7 cellular contexts compared by ENCODE assay signal in the genomic region with DNA sequence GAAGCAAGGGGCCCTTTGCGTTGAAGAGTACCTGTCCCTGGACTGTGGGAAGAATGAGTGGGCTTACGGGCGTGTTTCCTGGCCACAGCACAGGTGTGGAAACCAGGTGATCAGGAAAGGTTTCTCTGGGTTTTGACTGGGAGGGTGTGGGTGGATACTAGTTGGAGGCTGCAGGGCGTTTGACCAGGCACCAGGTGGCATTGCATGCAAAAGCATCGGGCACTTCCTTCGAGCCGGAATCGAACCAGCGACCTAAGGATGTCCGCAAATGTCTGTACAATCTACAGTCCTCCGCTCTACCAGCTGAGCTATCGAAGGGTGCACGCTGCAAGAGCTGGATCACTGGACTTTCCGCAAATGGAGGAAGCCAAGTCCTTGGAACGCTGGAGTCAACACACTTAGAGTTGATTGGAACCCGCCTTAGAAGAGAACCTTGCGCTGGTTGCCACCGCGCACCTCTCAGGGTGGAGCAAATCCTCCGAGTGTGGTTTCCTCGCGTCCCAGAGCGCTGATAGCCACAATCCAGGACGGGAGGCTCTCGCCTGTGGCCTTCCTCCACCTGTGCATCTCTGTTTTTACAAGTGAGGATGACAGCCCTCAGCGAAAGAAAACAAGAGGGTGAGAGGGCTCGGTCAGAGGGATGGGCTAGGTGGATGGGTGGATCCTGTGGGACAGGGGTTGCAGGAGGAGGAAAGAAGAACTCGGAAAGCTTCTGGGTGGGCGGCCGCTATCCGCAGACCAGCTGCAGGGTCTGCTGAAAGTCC. TPM values are rescaled to one million over a fixed set of nuclear protein-coding genes. Genes with fewer than 3 reads are reported as not detected.
DNase-seq lines count a peak whose midpoint lies in the region; ATAC-seq and TF ChIP-seq lines count a peak whose summit lies in the region.

No MANE protein-coding gene starts in this region.

- TF ChIP-seq EP300 in neural cell (conservative IDR thresholded peaks at IDR 0.05; ENCODE audit: poor library complexity, severe bottlenecking) (no peak), stomach (IDR thresholded peaks at IDR 0.05) (no peak)

- no peaks in the 10 kb centered on the region for H3K9me3 ChIP-seq in fibroblast of lung (ENCODE audit: control insufficient read depth, insufficient read depth, low read depth, low read length)
- no peaks in the 10 kb centered on the region for H3K9me3 ChIP-seq in neural cell (ENCODE audit: low read length)
- no peaks in the 10 kb centered on the region for H3K9me3 ChIP-seq in stomach

- no peak overlapping the region for H3K9ac ChIP-seq in fibroblast of lung (ENCODE audit: insufficient read depth, low read length)
- H3K9ac ChIP-seq in neural cell (ENCODE audit: low read length): no peak overlapping the region

- intact Hi-C loops in stomach (cut with DNase I; ENCODE audit: low total_unique reads): no loop called here

- H3K27ac ChIP-seq in fibroblast of lung (ENCODE audit: insufficient read depth, low read length): no peak overlapping the region
- no peak overlapping the region for H3K27ac ChIP-seq in neural cell (ENCODE audit: low read length)
- H3K27ac ChIP-seq in stomach: no peak overlapping the region

- DNase-seq in NOMO-1 treated with dmso at 0.1 percent for 144 hours (lab: John Stamatoyannopoulos, UW; ENCODE audit: unreplicated experiment) (peak; percentile 69), activated T-cell treated with anti-CD3 and anti-CD28 coated beads for 1 hour (ENCODE audit: low read depth) (peak; percentile 56), fibroblast of lung (ENCODE audit: low read depth in 2 of 2) (peak; percentile 31 to 61), stomach (peak; percentile 79)

- H3K4me1 ChIP-seq in fibroblast of lung (ENCODE audit: control insufficient read depth, extremely low read depth, insufficient read depth, low read length): no peaks in the 10 kb centered on the region
- H3K4me1 ChIP-seq in stomach: peaks cover 0 to 20% (median 16%) of the 10 kb centered on the region in 4 donors

- H3K36me3 ChIP-seq in fibroblast of lung (ENCODE audit: control insufficient read depth, insufficient read depth, low read length) (no peaks in the 10 kb centered on the region), neural cell (ENCODE audit: insufficient read depth, low read length) (no peaks in the 10 kb centered on the region), stomach (no peaks in the 10 kb centered on the region)

- H2AFZ ChIP-seq in fibroblast of lung (ENCODE audit: low read length): peak overlapping the region; percentile 23
- H2AFZ ChIP-seq in neural cell (ENCODE audit: low read depth, low read length): no peak overlapping the region

- TF ChIP-seq RAD21 in neural cell (conservative IDR thresholded peaks at IDR 0.05): no peak

- H3K79me2 ChIP-seq in fibroblast of lung (ENCODE audit: control insufficient read depth, insufficient read depth, low read length): no peaks in the 10 kb centered on the region
- no peaks in the 10 kb centered on the region for H3K79me2 ChIP-seq in neural cell (replicated peaks; ENCODE audit: insufficient read depth, low read length)

- H3K4me2 ChIP-seq in fibroblast of lung (ENCODE audit: extremely low read depth, insufficient read depth, low read length) (peak overlapping the region; percentile 75), neural cell (ENCODE audit: low read length) (no peak overlapping the region)

- H3K4me3 ChIP-seq in fibroblast of lung (replicated peaks in 1 of 4; ENCODE audit: control extremely low read depth in 1 of 4, insufficient read depth in 1 of 4, low read depth in 3 of 4, low read length in 4 of 4) (peak overlapping the region; percentile 24 to 41 (median 36)), neural cell (ENCODE audit: low read length) (peak overlapping the region; percentile 54), stomach (peak overlapping the region; percentile 24 to 37 (median 34))

- no peaks in the 10 kb centered on the region for H3K27me3 ChIP-seq in fibroblast of lung (ENCODE audit: control insufficient read depth, insufficient read depth, low read length)
- H3K27me3 ChIP-seq in neural cell (ENCODE audit: insufficient read depth, low read depth, low read length): peaks cover 40% of the 10 kb centered on the region
- H3K27me3 ChIP-seq in stomach: peaks cover 0 to 75% (median 5%) of the 10 kb centered on the region in 3 donors

- TF ChIP-seq POLR2A in stomach (IDR thresholded peaks at IDR 0.05): no peak

- no peaks in the 10 kb centered on the region for H4K20me1 ChIP-seq in fibroblast of lung (ENCODE audit: control insufficient read depth, extremely low read depth, insufficient read depth, low read length)
- H4K20me1 ChIP-seq in neural cell (ENCODE audit: insufficient read depth): no peaks in the 10 kb centered on the region

- ATAC-seq in GM18499 (IDR thresholded peaks at IDR 0.05; ENCODE audit: insufficient read depth, unreplicated experiment) (peak; percentile 39), HG03039 (IDR thresholded peaks at IDR 0.05; ENCODE audit: unreplicated experiment) (peak; percentile 49)

- 4 to 11% (median 6%) methylated on average over 26 to 31 of the region's 31 CpGs for WGBS in stomach, 5 donors

- no peaks in the 10 kb centered on the region for H3F3A ChIP-seq in neural cell (ENCODE audit: insufficient read depth, low read length, poor library complexity, severe bottlenecking)

- H3K9me2 ChIP-seq in neural cell (ENCODE audit: insufficient read depth, low read length): no peaks in the 10 kb centered on the region

- TF ChIP-seq CTCF in fibroblast of lung (conservative IDR thresholded peaks at IDR 0.05 in 1 of 2, IDR thresholded peaks at IDR 0.05 in 1 of 2; ENCODE audit: low read depth in 1 of 2, low read length in 2 of 2) (peak; percentile 32 to 36), neural cell (IDR thresholded peaks at IDR 0.05; ENCODE audit: poor library complexity, severe bottlenecking) (no peak), stomach (IDR thresholded peaks at IDR 0.05) (peak in 5 of 7 experiments; percentile 51 to 88 (median 65))

TF ChIP-seq in neural cell, 6 proteins besides CTCF, POLR2A, EP300 and RAD21:
- no peak for TF ChIP-seq SMC3 (conservative IDR thresholded peaks at IDR 0.05; ENCODE audit: poor library complexity)
- no peak for TF ChIP-seq POLR2AphosphoS5 (IDR thresholded peaks at IDR 0.05)
- no peak for TF ChIP-seq MXI1 (conservative IDR thresholded peaks at IDR 0.05; ENCODE audit: poor library complexity, severe bottlenecking)
- TF ChIP-seq TAF1 (IDR thresholded peaks at IDR 0.05; ENCODE audit: low read depth): no peak
- no peak for TF ChIP-seq EZH2 (IDR thresholded peaks at IDR 0.05; ENCODE audit: borderline replicate concordance, insufficient read depth, low read length, poor library complexity, severe bottlenecking)
- TF ChIP-seq, protein P1, sequence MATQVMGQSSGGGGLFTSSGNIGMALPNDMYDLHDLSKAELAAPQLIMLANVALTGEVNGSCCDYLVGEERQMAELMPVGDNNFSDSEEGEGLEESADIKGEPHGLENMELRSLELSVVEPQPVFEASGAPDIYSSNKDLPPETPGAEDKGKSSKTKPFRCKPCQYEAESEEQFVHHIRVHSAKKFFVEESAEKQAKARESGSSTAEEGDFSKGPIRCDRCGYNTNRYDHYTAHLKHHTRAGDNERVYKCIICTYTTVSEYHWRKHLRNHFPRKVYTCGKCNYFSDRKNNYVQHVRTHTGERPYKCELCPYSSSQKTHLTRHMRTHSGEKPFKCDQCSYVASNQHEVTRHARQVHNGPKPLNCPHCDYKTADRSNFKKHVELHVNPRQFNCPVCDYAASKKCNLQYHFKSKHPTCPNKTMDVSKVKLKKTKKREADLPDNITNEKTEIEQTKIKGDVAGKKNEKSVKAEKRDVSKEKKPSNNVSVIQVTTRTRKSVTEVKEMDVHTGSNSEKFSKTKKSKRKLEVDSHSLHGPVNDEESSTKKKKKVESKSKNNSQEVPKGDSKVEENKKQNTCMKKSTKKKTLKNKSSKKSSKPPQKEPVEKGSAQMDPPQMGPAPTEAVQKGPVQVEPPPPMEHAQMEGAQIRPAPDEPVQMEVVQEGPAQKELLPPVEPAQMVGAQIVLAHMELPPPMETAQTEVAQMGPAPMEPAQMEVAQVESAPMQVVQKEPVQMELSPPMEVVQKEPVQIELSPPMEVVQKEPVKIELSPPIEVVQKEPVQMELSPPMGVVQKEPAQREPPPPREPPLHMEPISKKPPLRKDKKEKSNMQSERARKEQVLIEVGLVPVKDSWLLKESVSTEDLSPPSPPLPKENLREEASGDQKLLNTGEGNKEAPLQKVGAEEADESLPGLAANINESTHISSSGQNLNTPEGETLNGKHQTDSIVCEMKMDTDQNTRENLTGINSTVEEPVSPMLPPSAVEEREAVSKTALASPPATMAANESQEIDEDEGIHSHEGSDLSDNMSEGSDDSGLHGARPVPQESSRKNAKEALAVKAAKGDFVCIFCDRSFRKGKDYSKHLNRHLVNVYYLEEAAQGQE (IDR thresholded peaks at IDR 0.05; ENCODE audit: borderline replicate concordance): no peak

RNA-seq across cellular contexts. Expression of a gene that starts 21.2 kb away (rescaled TPM):
- 20.0 and 22.1 TPM in 2 replicates for total RNA-seq in fibroblast of lung
- 25.0 and 43.9 TPM in 2 replicates for polyA plus RNA-seq in fibroblast of lung
- polyA plus RNA-seq in fibroblast of lung (2012): 8.7 and 18.7 TPM in 2 replicates
- polyA minus RNA-seq in fibroblast of lung (ENCODE audit: low replicate concordance): 5.1 and 21.8 TPM in 2 replicates
- polyA plus RNA-seq in neural cell: 1.1 TPM in 1 of 2 replicates, not detected in the other
- polyA minus RNA-seq in neural cell: 0.23 and 1.7 TPM in 2 replicates
- total RNA-seq in stomach: 100 to 1,000 TPM in 3 of 5 donors, 10 to 100 TPM in 1, not detected in 1; 13.4 to 158 (median 117) TPM
- polyA plus RNA-seq in stomach: 10 to 100 TPM; 27.6 to 58.0 (median 35.4) TPM

RNA-seq across cellular contexts. Expression of a gene that starts 21.7 kb away (rescaled TPM):
- not detected in 2 replicates for total RNA-seq in fibroblast of lung
- polyA plus RNA-seq in fibroblast of lung: not detected in 2 replicates
- polyA plus RNA-seq in fibroblast of lung (2012): not detected in 2 replicates
- polyA minus RNA-seq in fibroblast of lung (ENCODE audit: low replicate concordance): not detected in 2 replicates
- not detected in 2 replicates for polyA plus RNA-seq in neural cell
- polyA minus RNA-seq in neural cell: not detected in 2 replicates
- total RNA-seq in stomach: not detected
- not detected for polyA plus RNA-seq in stomach

RNA-seq across cellular contexts. Expression of a gene that starts 25.4 kb away (rescaled TPM):
- total RNA-seq in fibroblast of lung (5.1 and 6.4 TPM in 2 replicates), stomach (10 to 100 TPM in 3 of 5 donors, 1 to 10 TPM in 1, under 1 TPM in 1; 0.58 to 46.1 (median 37.4) TPM)
- polyA plus RNA-seq in fibroblast of lung (3.9 and 7.3 TPM in 2 replicates), neural cell (0.47 TPM in 1 of 2 replicates, not detected in the other), stomach (10 to 100 TPM; 15.9 to 34.7 (median 28.0) TPM)
- 4.8 and 8.2 TPM in 2 replicates for polyA plus RNA-seq in fibroblast of lung (2012)
- polyA minus RNA-seq in fibroblast of lung (ENCODE audit: low replicate concordance) (6.6 and 7.2 TPM in 2 replicates), neural cell (0.58 TPM in 1 of 2 replicates, not detected in the other)
